ENCODE assay signal across 23 cellular contexts in genomic region chr7:108144931-108145330, GRCh38. TPM values are rescaled to one million over a fixed set of nuclear protein-coding genes. Genes with fewer than 3 reads are reported as not detected.
"Had no signal": no experiment of that assay in that cellular context is flagged by ENCODE, and none has a peak within 500 bp of the region (broad histone marks: within the 10 kb centered on the region; RNA-seq: fewer than 3 reads in every experiment).

No MANE protein-coding gene starts in this region.

- H3K27ac Mint-ChIP-seq: memory B cell; natural killer cell treated with Interleukin-12 subunit alpha and Interleukin-12 subunit beta and Interleukin-15 and Interleukin-18, amount 100 ng/mL, for 72 hours; stimulated activated effector memory CD8-positive, alpha-beta T cell treated with anti-CD3 and anti-CD28 coated beads, Interleukin-12 subunit alpha, Interleukin-12 subunit beta, amount 100 ng/mL, for 72 hours had no signal

- H3K4me1 ChIP-seq: pancreas, right lobe of liver had no signal

- DNase-seq: dermis blood vessel endothelial cell; effector memory CD4-positive, alpha-beta T cell; esophagus squamous epithelium; foreskin melanocyte; kidney; pancreas; right lobe of liver; stimulated activated CD4-positive, alpha-beta T cell treated with anti-CD3 and anti-CD28 coated beads, Interleukin-2, amount 100 ng/mL, for 24 hours; stimulated activated CD4-positive, alpha-beta T cell treated with anti-CD3 and anti-CD28 coated beads, Interleukin-4, amount 100 ng/mL, for 24 hours; stimulated activated naive CD4-positive, alpha-beta T cell treated with Interleukin-2 at 50 U/mL for 16 hours; stomach; upper lobe of left lung had no signal

- H3K27me3 ChIP-seq: pancreas, right lobe of liver, stomach, tibial nerve, upper lobe of left lung had no signal

- H3K4me3 ChIP-seq: coronary artery, esophagus squamous epithelium, lung, pancreas, right lobe of liver, stomach, thoracic aorta, tibial nerve, upper lobe of left lung had no signal

- H3K27ac ChIP-seq: coronary artery, neutrophil, pancreas, right lobe of liver, stomach, thoracic aorta, tibial nerve, upper lobe of left lung had no signal

- H3K9me3 Mint-ChIP-seq: memory B cell; natural killer cell treated with Interleukin-12 subunit alpha and Interleukin-12 subunit beta and Interleukin-15 and Interleukin-18, amount 100 ng/mL, for 72 hours; neural crest cell; stimulated activated effector memory CD8-positive, alpha-beta T cell treated with anti-CD3 and anti-CD28 coated beads, Interleukin-12 subunit alpha, Interleukin-12 subunit beta, amount 100 ng/mL, for 72 hours had no signal

- H3K9me3 ChIP-seq: esophagus squamous epithelium, neutrophil, right lobe of liver, stomach, thoracic aorta, tibial nerve, upper lobe of left lung had no signal

- H3K36me3 ChIP-seq: esophagus squamous epithelium, neutrophil, pancreas, right lobe of liver, stomach, thoracic aorta, tibial nerve, upper lobe of left lung had no signal

- H3K4me1 Mint-ChIP-seq: stimulated activated effector memory CD8-positive, alpha-beta T cell treated with anti-CD3 and anti-CD28 coated beads, Interleukin-12 subunit alpha, Interleukin-12 subunit beta, amount 100 ng/mL, for 72 hours had no signal

- H3K4me3 Mint-ChIP-seq: memory B cell; natural killer cell treated with Interleukin-12 subunit alpha and Interleukin-12 subunit beta and Interleukin-15 and Interleukin-18, amount 100 ng/mL, for 72 hours; neural crest cell; stimulated activated effector memory CD8-positive, alpha-beta T cell treated with anti-CD3 and anti-CD28 coated beads, Interleukin-12 subunit alpha, Interleukin-12 subunit beta, amount 100 ng/mL, for 72 hours had no signal

- H3K36me3 Mint-ChIP-seq: memory B cell; natural killer cell treated with Interleukin-12 subunit alpha and Interleukin-12 subunit beta and Interleukin-15 and Interleukin-18, amount 100 ng/mL, for 72 hours; stimulated activated effector memory CD8-positive, alpha-beta T cell treated with anti-CD3 and anti-CD28 coated beads, Interleukin-12 subunit alpha, Interleukin-12 subunit beta, amount 100 ng/mL, for 72 hours had no signal

- ATAC-seq: left lobe of liver; natural killer cell treated with Interleukin-12 subunit alpha and Interleukin-12 subunit beta and Interleukin-15 and Interleukin-18, amount 100 ng/mL, for 72 hours; pancreas; right lobe of liver; stimulated activated effector memory CD8-positive, alpha-beta T cell treated with anti-CD3 and anti-CD28 coated beads, Interleukin-12 subunit alpha, Interleukin-12 subunit beta, amount 100 ng/mL, for 72 hours had no signal

RNA-seq across cellular contexts. Expression of gene LAMB4, which starts 14.8 kb away (rescaled TPM):
- total RNA-seq: left lobe of liver; natural killer cell treated with Interleukin-12 subunit alpha and Interleukin-12 subunit beta and Interleukin-15 and Interleukin-18, amount 100 ng/mL, for 72 hours; right lobe of liver; subcutaneous adipose tissue had no signal
